ENCODE assay signal across 8 cellular contexts in genomic region chr5:160188151-160188967, GRCh38. TPM values are rescaled to one million over a fixed set of nuclear protein-coding genes. Genes with fewer than 3 reads are reported as not detected.
DNase-seq lines count a peak whose midpoint lies in the region; ATAC-seq, FAIRE-seq and TF ChIP-seq lines count a peak whose summit lies in the region.

No MANE protein-coding gene starts in this region.

- peak overlapping the region; percentile 62 for H2AFZ ChIP-seq in astrocyte (ENCODE audit: low read depth, low read length)
- peak overlapping the region; percentile 98 for H2AFZ ChIP-seq in smooth muscle cell (ENCODE audit: low read depth)

- no peak for FAIRE-seq in astrocyte (lab: Jason Lieb, UNC)

- CTCF ChIA-PET in CD4-positive, alpha-beta T cell (lab: Charles Lee): no interaction called here

- H3K4me1 ChIP-seq in astrocyte (ENCODE audit: insufficient read depth, low read length) (no peaks in the 10 kb centered on the region), iPS-20b (ENCODE audit: insufficient read depth, low read length) (peaks cover 5% of the 10 kb centered on the region; the same call in 1 of the 2 replicates), smooth muscle cell (ENCODE audit: low read depth) (peaks cover 12% of the 10 kb centered on the region)

- peaks cover 3% of the 10 kb centered on the region for H3K9me3 Mint-ChIP-seq in CD4-positive, alpha-beta T cell
- H3K9me3 Mint-ChIP-seq in astrocyte (ENCODE audit: unreplicated experiment): peaks cover 14% of the 10 kb centered on the region

- no peak for ATAC-seq in CD4-positive, alpha-beta T cell (ENCODE audit: poor library complexity)
- ATAC-seq in HG02981 (IDR thresholded peaks at IDR 0.05; ENCODE audit: unreplicated experiment) (no peak), GM19035 (IDR thresholded peaks at IDR 0.05; ENCODE audit: unreplicated experiment) (no peak), GM19328 (IDR thresholded peaks at IDR 0.05; ENCODE audit: unreplicated experiment) (no peak)

- TF ChIP-seq CTCF in CD4-positive, alpha-beta T cell (IDR thresholded peaks at IDR 0.05): no peak
- TF ChIP-seq CTCF in HL-60 (IDR thresholded peaks at IDR 0.05; ENCODE audit: insufficient read depth, low read length) (no peak), astrocyte (IDR thresholded peaks at IDR 0.05; ENCODE audit: insufficient read depth, low read depth, low read length) (no peak), smooth muscle cell (IDR thresholded peaks at IDR 0.05; ENCODE audit: borderline replicate concordance, insufficient read depth, poor library complexity, severe bottlenecking) (no peak)

- POLR2A ChIA-PET in CD4-positive, alpha-beta T cell (lab: Charles Lee): no interaction called here

- H3K36me3 ChIP-seq in astrocyte (ENCODE audit: insufficient read depth, low read length) (no peaks in the 10 kb centered on the region), iPS-20b (ENCODE audit: insufficient read depth, low read depth, low read length) (no peaks in the 10 kb centered on the region), smooth muscle cell (ENCODE audit: low read depth) (no peaks in the 10 kb centered on the region)

- H3K27ac ChIP-seq in CD4-positive, alpha-beta T cell (ENCODE audit: low read depth, low read length): no peak overlapping the region
- H3K27ac ChIP-seq in HL-60 (replicated peaks) (no peak overlapping the region), astrocyte (ENCODE audit: low read depth, low read length) (peak overlapping the region; percentile 41), iPS-20b (ENCODE audit: low read length) (peak overlapping the region; percentile 77), smooth muscle cell (ENCODE audit: low read depth) (peak overlapping the region; percentile 68)

- H3K27ac Mint-ChIP-seq in CD4-positive, alpha-beta T cell: no peak overlapping the region
- peak overlapping the region; percentile 91 for H3K27ac Mint-ChIP-seq in astrocyte (ENCODE audit: unreplicated experiment)

- intact Hi-C loops in CD4-positive, alpha-beta T cell (cut with DNase I, micrococcal nuclease): no loop called here

- 6% methylated on average over 37 of the region's 40 CpGs for WGBS in smooth muscle cell (ENCODE audit: low lambda C conversion rate)

- H3K4me2 ChIP-seq in astrocyte (ENCODE audit: low read length) (peak overlapping the region; percentile 71), smooth muscle cell (peak overlapping the region; percentile 91)

- H3K4me1 Mint-ChIP-seq in CD4-positive, alpha-beta T cell (ENCODE audit: low read depth): peaks cover 4% of the 10 kb centered on the region
- peaks cover 3% of the 10 kb centered on the region for H3K4me1 Mint-ChIP-seq in astrocyte (ENCODE audit: low read depth, unreplicated experiment)

- no peaks in the 10 kb centered on the region for H3K36me3 Mint-ChIP-seq in CD4-positive, alpha-beta T cell (ENCODE audit: low read depth)
- peaks cover 3% of the 10 kb centered on the region for H3K36me3 Mint-ChIP-seq in astrocyte (ENCODE audit: low read depth, unreplicated experiment)

- peak overlapping the region; percentile 37 for H3K4me3 ChIP-seq in HL-60 (replicated peaks; ENCODE audit: insufficient read depth, low read length)
- no peak overlapping the region for H3K4me3 ChIP-seq in astrocyte (ENCODE audit: insufficient read depth, low read depth, low read length)
- peak overlapping the region; percentile 55; the same call in 1 of the 2 replicates for H3K4me3 ChIP-seq in iPS-20b (ENCODE audit: low read length)
- H3K4me3 ChIP-seq in smooth muscle cell: peak overlapping the region; percentile 41

- H3K27me3 Mint-ChIP-seq in CD4-positive, alpha-beta T cell: peaks cover 41% of the 10 kb centered on the region
- no peaks in the 10 kb centered on the region for H3K27me3 Mint-ChIP-seq in astrocyte (ENCODE audit: low read depth, unreplicated experiment)

- peak overlapping the region; percentile 38 for H3K4me3 Mint-ChIP-seq in CD4-positive, alpha-beta T cell
- peak overlapping the region; percentile 73 for H3K4me3 Mint-ChIP-seq in astrocyte (ENCODE audit: unreplicated experiment)

- H3K79me2 ChIP-seq in astrocyte (ENCODE audit: insufficient read depth, low read length) (no peaks in the 10 kb centered on the region), smooth muscle cell (ENCODE audit: low read depth) (no peaks in the 10 kb centered on the region)

- peak overlapping the region; percentile 62 for H3K9ac ChIP-seq in astrocyte (ENCODE audit: low read length)
- peak overlapping the region; percentile 88 for H3K9ac ChIP-seq in iPS-20b (ENCODE audit: low read depth, low read length)
- peak overlapping the region; percentile 16 for H3K9ac ChIP-seq in smooth muscle cell (ENCODE audit: low read depth)

- no peak for DNase-seq in CD4-positive, alpha-beta T cell
- no peak for DNase-seq in HL-60 (ENCODE audit: low read depth in 1 of 2, low spot score in 1 of 2)
- DNase-seq in astrocyte (ENCODE audit: low read depth): peak; percentile 85
- DNase-seq in smooth muscle cell (lab: John Stamatoyannopoulos, UW; ENCODE audit: unreplicated experiment): peak; percentile 49

- H4K20me1 ChIP-seq in astrocyte (ENCODE audit: insufficient read depth, low read length) (no peaks in the 10 kb centered on the region), smooth muscle cell (ENCODE audit: low read depth) (no peaks in the 10 kb centered on the region)

- no peaks in the 10 kb centered on the region for H3K27me3 ChIP-seq in CD4-positive, alpha-beta T cell (ENCODE audit: control insufficient read depth, insufficient read depth, low read length)
- H3K27me3 ChIP-seq in HL-60 (ENCODE audit: insufficient read depth, poor library complexity, severe bottlenecking) (no peaks in the 10 kb centered on the region), astrocyte (ENCODE audit: insufficient read depth, low read length) (no peaks in the 10 kb centered on the region), iPS-20b (ENCODE audit: insufficient read depth, low read length) (no peaks in the 10 kb centered on the region), smooth muscle cell (ENCODE audit: low read depth) (no peaks in the 10 kb centered on the region)

- no peaks in the 10 kb centered on the region for H3K9me3 ChIP-seq in CD4-positive, alpha-beta T cell (ENCODE audit: control insufficient read depth, low read length)
- H3K9me3 ChIP-seq in astrocyte (ENCODE audit: insufficient read depth, low read depth, low read length) (peaks cover 11% of the 10 kb centered on the region), iPS-20b (ENCODE audit: insufficient read depth, low read depth, low read length) (peaks cover 13% of the 10 kb centered on the region), smooth muscle cell (replicated peaks; ENCODE audit: low read depth) (no peaks in the 10 kb centered on the region)

- peaks cover 3% of the 10 kb centered on the region for H3F3A ChIP-seq in smooth muscle cell (ENCODE audit: low read depth)

RNA-seq across cellular contexts. Expression of gene FABP6, which starts 40.9 kb away (rescaled TPM):
- total RNA-seq in CD4-positive, alpha-beta T cell: not detected
- total RNA-seq in astrocyte (0.53 TPM in 1 of 2 replicates, not detected in the other), smooth muscle cell (not detected in 2 replicates)
- 1.3 TPM in 1 of 2 replicates, not detected in the other for polyA plus RNA-seq in smooth muscle cell

Comparison
In these comparisons a context has a peak if more than half of its experiments do, and no peak if none do; other contexts are left out.
1. DNase-seq: peak in astrocyte (single experiment) and smooth muscle cell (single experiment); none in CD4-positive, alpha-beta T cell (0 of 10) and HL-60 (0 of 2).
2. H3K27ac ChIP-seq: peak in astrocyte (single experiment), iPS-20b (single experiment) and smooth muscle cell (single experiment); none in CD4-positive, alpha-beta T cell (single experiment) and HL-60 (single experiment).
3. H3K9ac ChIP-seq: peak in every context shown above with its lines; median percentile 88 in iPS-20b; 62 in astrocyte; 16 in smooth muscle cell.